17 cellular contexts compared by ENCODE assay signal in genomic region chr22:32564170-32565001, GRCh38.
DNase-seq lines count a peak whose midpoint lies in the region; ATAC-seq, FAIRE-seq and TF ChIP-seq lines count a peak whose summit lies in the region.
"Had no signal": no experiment of that assay in that cellular context is flagged by ENCODE, and none has a peak within 500 bp of the region (broad histone marks: within the 10 kb centered on the region; RNA-seq: fewer than 3 reads in every experiment).

No MANE protein-coding gene starts in this region.

- H3K36me3 ChIP-seq in gastroesophageal sphincter (no peaks in the 10 kb centered on the region), sigmoid colon (no peaks in the 10 kb centered on the region)
- H3K36me3 ChIP-seq: breast epithelium, ovary had no signal

- TF ChIP-seq CTCF in gastroesophageal sphincter (IDR thresholded peaks at IDR 0.05): no peak
- TF ChIP-seq CTCF in sigmoid colon (IDR thresholded peaks at IDR 0.05): no peak

- no peak for FAIRE-seq in urothelium cell line (lab: Jason Lieb, UNC)
- FAIRE-seq: G401.6 had no signal

- no peak for TF ChIP-seq POLR2A in gastroesophageal sphincter (IDR thresholded peaks at IDR 0.05)
- TF ChIP-seq POLR2A in sigmoid colon (IDR thresholded peaks at IDR 0.05): no peak

- H3K27me3 ChIP-seq in gastroesophageal sphincter (no peaks in the 10 kb centered on the region), sigmoid colon (no peaks in the 10 kb centered on the region)
- H3K27me3 ChIP-seq: breast epithelium, ovary had no signal

- peak; percentile 53 for DNase-seq in EL
- peak; percentile 69 for DNase-seq in SK-MEL-5 (ENCODE audit: low read depth, low spot score)
- DNase-seq in sigmoid colon: peak; percentile 59
- no peak for DNase-seq in Ammon's horn (ENCODE audit: low spot score)
- DNase-seq in NOMO-1 treated with dmso at 0.1 percent for 144 hours (lab: John Stamatoyannopoulos, UW; ENCODE audit: unreplicated experiment): no peak
- no peak for DNase-seq in urothelium cell line (ENCODE audit: low spot score)
- DNase-seq: activated CD4-positive, alpha-beta T cell treated with anti-CD3 and anti-CD28 coated beads for 36 hours; activated T-cell treated with anti-CD3 and anti-CD28 coated beads, Interleukin-2, amount 50 U/mL, for 48 hours; H9; NCI-H2171 treated with DMSO at 0.1 percent for 48 hours; stimulated activated CD4-positive, alpha-beta T cell treated with anti-CD3 and anti-CD28 coated beads, Interleukin-4, amount 100 ng/mL, for 4 hours; T-cell had no signal

- TF ChIP-seq EP300 in gastroesophageal sphincter (IDR thresholded peaks at IDR 0.05): no peak
- TF ChIP-seq EP300 in sigmoid colon (IDR thresholded peaks at IDR 0.05): no peak

- H3K4me3 ChIP-seq in gastroesophageal sphincter (no peak overlapping the region), sigmoid colon (no peak overlapping the region)
- H3K4me3 ChIP-seq: breast epithelium, ovary had no signal

- no peak overlapping the region for H3K27ac ChIP-seq in gastroesophageal sphincter
- peak overlapping the region in 1 of 4 donors; percentile 26 for H3K27ac ChIP-seq in sigmoid colon
- H3K27ac ChIP-seq: ovary had no signal

- no peaks in the 10 kb centered on the region for H3K9me3 ChIP-seq in gastroesophageal sphincter
- no peaks in the 10 kb centered on the region for H3K9me3 ChIP-seq in sigmoid colon
- H3K9me3 ChIP-seq: breast epithelium, ovary had no signal

- WGBS in gastroesophageal sphincter (ENCODE audit: low coverage in 1 of 2), 2 donors: 78 to 95% methylated on average over 10 of the region's 19 CpGs
- WGBS in sigmoid colon, 2 donors: 52 to 82% methylated on average over 19 of the region's 19 CpGs

- H3K4me1 ChIP-seq in gastroesophageal sphincter: peaks cover 0 to 4% (median 0%) of the 10 kb centered on the region in 3 donors
- H3K4me1 ChIP-seq in sigmoid colon: no peaks in the 10 kb centered on the region
- H3K4me1 ChIP-seq: breast epithelium had no signal

- ATAC-seq in gastroesophageal sphincter: peak; percentile 51
- no peak for ATAC-seq in HG03135 (IDR thresholded peaks at IDR 0.05; ENCODE audit: unreplicated experiment)
- ATAC-seq: activated CD4-positive, alpha-beta T cell treated with anti-CD3 and anti-CD28 coated beads for 36 hours; T-cell had no signal

- in situ Hi-C loops in SK-MEL-5 (cut with HindIII; ENCODE audit: low pct_unique_long_range_greater_than_20kb, low sequenced_read_pairs): no loop called here

- intact Hi-C loops in sigmoid colon (cut with DNase I): no loop called here

Comparison
In these comparisons a context has a peak if more than half of its experiments do, and no peak if none do; other contexts are left out.
1. DNase-seq: peak in EL (single experiment), SK-MEL-5 (single experiment) and sigmoid colon (single experiment); none in Ammon's horn (single experiment), NOMO-1 treated with dmso at 0.1 percent for 144 hours (single experiment) and urothelium cell line (single experiment).